13 cellular contexts compared by ENCODE assay signal in genomic region chr2:6905668-6906067, GRCh38. TPM values are rescaled to one million over a fixed set of nuclear protein-coding genes. Genes with fewer than 3 reads are reported as not detected.
DNase-seq lines count a peak whose midpoint lies in the region; ATAC-seq lines count a peak whose summit lies in the region.
"Had no signal": no experiment of that assay in that cellular context is flagged by ENCODE, and none has a peak within 500 bp of the region (broad histone marks: within the 10 kb centered on the region; RNA-seq: fewer than 3 reads in every experiment).

No MANE protein-coding gene starts in this region.

- H3K27ac Mint-ChIP-seq in activated naive CD8-positive, alpha-beta T cell: peak overlapping the region; percentile 69
- H3K27ac Mint-ChIP-seq in activated naive CD8-positive, alpha-beta T cell treated with anti-CD3 and anti-CD28 coated beads, Interleukin-2, amount 50 U/mL, for 24 hours: no peak overlapping the region
- H3K27ac Mint-ChIP-seq in activated T-helper 1 cell treated with anti-CD3 and anti-CD28 coated beads, Interleukin-12 subunit alpha, Interleukin-12 subunit beta, Interleukin-2, Interleukin-4 antibody, amounts not matched to agents 30 ng/mL and 10 ng/mL and 1 ng/mL, durations not matched to agents 14 hours and 24 hours and 36 hours: peak overlapping the region; percentile 14
- peak overlapping the region; percentile 72 for H3K27ac Mint-ChIP-seq in activated naive CD8-positive, alpha-beta T cell treated with anti-CD3 and anti-CD28 coated beads for 36 hours

- no peak overlapping the region for H3K4me3 Mint-ChIP-seq in activated naive CD8-positive, alpha-beta T cell
- no peak overlapping the region for H3K4me3 Mint-ChIP-seq in activated naive CD8-positive, alpha-beta T cell treated with anti-CD3 and anti-CD28 coated beads, Interleukin-2, amount 50 U/mL, for 24 hours
- no peak overlapping the region for H3K4me3 Mint-ChIP-seq in activated T-helper 1 cell treated with anti-CD3 and anti-CD28 coated beads, Interleukin-12 subunit alpha, Interleukin-12 subunit beta, Interleukin-2, Interleukin-4 antibody, amounts not matched to agents 30 ng/mL and 10 ng/mL and 1 ng/mL, durations not matched to agents 14 hours and 24 hours and 36 hours
- no peak overlapping the region for H3K4me3 Mint-ChIP-seq in activated naive CD8-positive, alpha-beta T cell treated with anti-CD3 and anti-CD28 coated beads for 36 hours
- H3K4me3 Mint-ChIP-seq: CD8-positive, alpha-beta T cell had no signal

- no peaks in the 10 kb centered on the region for H3K27me3 Mint-ChIP-seq in activated naive CD8-positive, alpha-beta T cell
- H3K27me3 Mint-ChIP-seq in activated naive CD8-positive, alpha-beta T cell treated with anti-CD3 and anti-CD28 coated beads, Interleukin-2, amount 50 U/mL, for 24 hours: no peaks in the 10 kb centered on the region
- peaks cover 8% of the 10 kb centered on the region for H3K27me3 Mint-ChIP-seq in activated T-helper 1 cell treated with anti-CD3 and anti-CD28 coated beads, Interleukin-12 subunit alpha, Interleukin-12 subunit beta, Interleukin-2, Interleukin-4 antibody, amounts not matched to agents 30 ng/mL and 10 ng/mL and 1 ng/mL, durations not matched to agents 14 hours and 24 hours and 36 hours (ENCODE audit: insufficient read depth)
- H3K27me3 Mint-ChIP-seq in activated naive CD8-positive, alpha-beta T cell treated with anti-CD3 and anti-CD28 coated beads for 36 hours: no peaks in the 10 kb centered on the region

- intact Hi-C loops in activated T-helper 1 cell treated with anti-CD3 and anti-CD28 coated beads, Interleukin-12 subunit alpha, Interleukin-12 subunit beta, Interleukin-2, Interleukin-4 antibody, amounts not matched to agents 30 ng/mL and 10 ng/mL and 1 ng/mL, durations not matched to agents 14 hours and 24 hours and 36 hours (cut with micrococcal nuclease): loop anchor here (1.0 kb wide), 1 partner anchor 12 kb away; the partner anchor contains the start of gene RNF144A

- H3K36me3 Mint-ChIP-seq in activated naive CD8-positive, alpha-beta T cell: peaks cover 53% of the 10 kb centered on the region
- H3K36me3 Mint-ChIP-seq in activated naive CD8-positive, alpha-beta T cell treated with anti-CD3 and anti-CD28 coated beads, Interleukin-2, amount 50 U/mL, for 24 hours (ENCODE audit: low read depth): peaks cover 26% of the 10 kb centered on the region
- H3K36me3 Mint-ChIP-seq in activated T-helper 1 cell treated with anti-CD3 and anti-CD28 coated beads, Interleukin-12 subunit alpha, Interleukin-12 subunit beta, Interleukin-2, Interleukin-4 antibody, amounts not matched to agents 30 ng/mL and 10 ng/mL and 1 ng/mL, durations not matched to agents 14 hours and 24 hours and 36 hours (ENCODE audit: low read depth): peaks cover 44% of the 10 kb centered on the region
- peaks cover 81% of the 10 kb centered on the region for H3K36me3 Mint-ChIP-seq in activated naive CD8-positive, alpha-beta T cell treated with anti-CD3 and anti-CD28 coated beads for 36 hours

- DNase-seq in activated naive CD8-positive, alpha-beta T cell treated with anti-CD3 and anti-CD28 coated beads, Interleukin-2, amount 50 U/mL, for 24 hours: no peak
- no peak for DNase-seq in activated T-helper 1 cell treated with anti-CD3 and anti-CD28 coated beads, Interleukin-12 subunit alpha, Interleukin-12 subunit beta, Interleukin-2, Interleukin-4 antibody, amounts not matched to agents 30 ng/mL and 10 ng/mL and 1 ng/mL, durations not matched to agents 14 hours and 24 hours and 36 hours (ENCODE audit: low spot score)
- no peak for DNase-seq in activated naive CD8-positive, alpha-beta T cell treated with anti-CD3 and anti-CD28 coated beads for 36 hours
- DNase-seq: BE2C; CD8-positive, alpha-beta T cell; COR-L47; DMS79 treated with DMSO at 0.1 percent for 48 hours; EL had no signal

- ATAC-seq in activated naive CD8-positive, alpha-beta T cell treated with anti-CD3 and anti-CD28 coated beads, Interleukin-2, amount 50 U/mL, for 24 hours: no peak
- ATAC-seq in GM18909 (IDR thresholded peaks at IDR 0.05; ENCODE audit: poor library complexity, unreplicated experiment) (no peak), GM18907 (IDR thresholded peaks at IDR 0.05; ENCODE audit: unreplicated experiment) (no peak)
- ATAC-seq: A549; CD8-positive, alpha-beta T cell had no signal

- H3K9me3 Mint-ChIP-seq in activated naive CD8-positive, alpha-beta T cell (ENCODE audit: low read depth): peaks cover 13% of the 10 kb centered on the region
- peaks cover 21% of the 10 kb centered on the region for H3K9me3 Mint-ChIP-seq in activated naive CD8-positive, alpha-beta T cell treated with anti-CD3 and anti-CD28 coated beads, Interleukin-2, amount 50 U/mL, for 24 hours
- H3K9me3 Mint-ChIP-seq in activated T-helper 1 cell treated with anti-CD3 and anti-CD28 coated beads, Interleukin-12 subunit alpha, Interleukin-12 subunit beta, Interleukin-2, Interleukin-4 antibody, amounts not matched to agents 30 ng/mL and 10 ng/mL and 1 ng/mL, durations not matched to agents 14 hours and 24 hours and 36 hours: peaks cover 21% of the 10 kb centered on the region
- peaks cover 43% of the 10 kb centered on the region for H3K9me3 Mint-ChIP-seq in activated naive CD8-positive, alpha-beta T cell treated with anti-CD3 and anti-CD28 coated beads for 36 hours

- peaks cover 59% of the 10 kb centered on the region for H3K4me1 Mint-ChIP-seq in activated naive CD8-positive, alpha-beta T cell (ENCODE audit: low read depth)
- peaks cover 53% of the 10 kb centered on the region for H3K4me1 Mint-ChIP-seq in activated naive CD8-positive, alpha-beta T cell treated with anti-CD3 and anti-CD28 coated beads, Interleukin-2, amount 50 U/mL, for 24 hours
- H3K4me1 Mint-ChIP-seq in activated T-helper 1 cell treated with anti-CD3 and anti-CD28 coated beads, Interleukin-12 subunit alpha, Interleukin-12 subunit beta, Interleukin-2, Interleukin-4 antibody, amounts not matched to agents 30 ng/mL and 10 ng/mL and 1 ng/mL, durations not matched to agents 14 hours and 24 hours and 36 hours (ENCODE audit: low read depth): peaks cover 55% of the 10 kb centered on the region
- peaks cover 48% of the 10 kb centered on the region for H3K4me1 Mint-ChIP-seq in activated naive CD8-positive, alpha-beta T cell treated with anti-CD3 and anti-CD28 coated beads for 36 hours

RNA-seq across cellular contexts. Expression of gene RNF144A, which starts 11.5 kb away (rescaled TPM):
- total RNA-seq in activated T-helper 1 cell treated with anti-CD3 and anti-CD28 coated beads, Interleukin-12 subunit alpha, Interleukin-12 subunit beta, Interleukin-2, Interleukin-4 antibody, amounts not matched to agents 30 ng/mL and 10 ng/mL and 1 ng/mL, durations not matched to agents 14 hours and 24 hours and 36 hours: 14.4 and 16.6 TPM in 2 replicates
- 10 to 100 TPM; 29.7 to 31.4 TPM for total RNA-seq in activated naive CD8-positive, alpha-beta T cell treated with anti-CD3 and anti-CD28 coated beads for 36 hours

RNA-seq across cellular contexts. Expression of gene RSAD2, which starts 28.1 kb away (rescaled TPM):
- 2.2 and 2.4 TPM in 2 replicates for total RNA-seq in activated T-helper 1 cell treated with anti-CD3 and anti-CD28 coated beads, Interleukin-12 subunit alpha, Interleukin-12 subunit beta, Interleukin-2, Interleukin-4 antibody, amounts not matched to agents 30 ng/mL and 10 ng/mL and 1 ng/mL, durations not matched to agents 14 hours and 24 hours and 36 hours
- 10 to 100 TPM in 1 of 2 experiments, 1 to 10 TPM in 1; 9.2 to 10.0 TPM for total RNA-seq in activated naive CD8-positive, alpha-beta T cell treated with anti-CD3 and anti-CD28 coated beads for 36 hours
- total RNA-seq: H1 had no signal

RNA-seq across cellular contexts. Expression of gene CMPK2, which starts 40.0 kb away (rescaled TPM):
- 4.1 and 7.4 TPM in 2 replicates for total RNA-seq in activated T-helper 1 cell treated with anti-CD3 and anti-CD28 coated beads, Interleukin-12 subunit alpha, Interleukin-12 subunit beta, Interleukin-2, Interleukin-4 antibody, amounts not matched to agents 30 ng/mL and 10 ng/mL and 1 ng/mL, durations not matched to agents 14 hours and 24 hours and 36 hours
- 10 to 100 TPM; 11.8 to 13.2 TPM for total RNA-seq in activated naive CD8-positive, alpha-beta T cell treated with anti-CD3 and anti-CD28 coated beads for 36 hours
